ENCODE assay signal across 19 cellular contexts in the genomic region with DNA sequence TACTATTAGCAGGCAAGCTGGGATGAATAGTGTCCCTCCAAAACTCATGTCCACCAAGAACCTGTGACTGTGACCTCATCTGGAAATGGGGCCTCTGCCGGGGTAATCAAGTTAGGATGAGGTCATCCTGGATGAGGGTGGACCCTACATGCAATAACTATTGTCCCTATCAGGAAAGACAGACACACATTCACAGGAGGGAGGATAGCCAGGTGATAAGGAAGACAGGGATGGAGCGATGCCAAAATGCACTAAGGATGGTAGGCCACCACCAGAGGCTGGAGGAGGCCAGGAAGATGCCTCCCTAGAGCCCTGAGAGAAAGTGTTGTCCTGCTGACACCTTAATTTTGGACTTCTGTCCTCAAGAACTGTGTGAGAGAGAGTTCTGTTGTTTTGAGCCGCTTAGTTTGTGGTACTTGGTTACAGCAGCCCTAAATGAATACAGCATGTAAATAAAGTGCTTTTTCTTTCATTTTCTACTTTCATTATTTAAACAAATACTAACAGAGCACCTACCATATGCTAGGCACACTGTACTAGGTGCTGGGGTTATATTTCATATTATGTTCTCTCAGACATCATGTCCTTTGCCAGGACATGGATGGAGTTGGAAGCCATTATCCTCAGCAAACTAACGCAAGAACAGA.
DNase-seq lines count a peak whose midpoint lies in the region; ATAC-seq and TF ChIP-seq lines count a peak whose summit lies in the region.
"Had no signal": no experiment of that assay in that cellular context is flagged by ENCODE, and none has a peak within 500 bp of the region (broad histone marks: within the 10 kb centered on the region; RNA-seq: fewer than 3 reads in every experiment).

No MANE protein-coding gene starts in this region.

- no peak overlapping the region for H3K4me3 ChIP-seq in HCT116 (replicated peaks in 1 of 2; ENCODE audit: low read depth in 1 of 2, low read length in 2 of 2)
- H3K4me3 ChIP-seq: BLaER1 treated with 17β-estradiol and CSF1 and Interleukin-3, amounts not matched to agents 10 nM and 100 nM; right atrium auricular region had no signal

- H4K20me1 ChIP-seq in HCT116 (ENCODE audit: insufficient read depth) = no peaks in the 10 kb centered on the region
- H4K20me1 ChIP-seq: BLaER1 treated with 17β-estradiol and CSF1 and Interleukin-3, amounts not matched to agents 10 nM and 100 nM had no signal

- H3K36me3 Mint-ChIP-seq in memory B cell = peaks cover 20% of the 10 kb centered on the region
- no peaks in the 10 kb centered on the region for H3K36me3 Mint-ChIP-seq in activated naive CD4-positive, alpha-beta T cell treated with anti-CD3 and anti-CD28 coated beads, Interleukin-2, amount 10 ng/mL, durations not matched to agents 7 days and 5 days

- TF ChIP-seq RAD21 in HCT116 (IDR thresholded peaks at IDR 0.05; ENCODE audit: low read depth) = no peak

- RAD21 ChIA-PET in HCT116 (lab: Charles Lee; ENCODE audit: low non-redundant PET in 1 of 2, low total read pairs in 2 of 2, uncharacterized antibody in 2 of 2, unreplicated experiment in 2 of 2) = no interaction called here

- DNase-seq in HCT116 (ENCODE audit: low read depth, low spot score) = no peak
- no peak for DNase-seq in memory B cell (ENCODE audit: low spot score in 2 of 2)
- no peak for DNase-seq in NCI-H510A treated with DMSO at 0.1 percent for 48 hours (lab: John Stamatoyannopoulos, UW)
- DNase-seq in activated naive CD4-positive, alpha-beta T cell treated with anti-CD3 and anti-CD28 coated beads, Interleukin-2, amount 10 ng/mL, durations not matched to agents 7 days and 5 days = no peak
- DNase-seq in stimulated activated CD8-positive, alpha-beta memory T cell treated with anti-CD3 and anti-CD28 coated beads, Interleukin-4, amount 100 ng/mL, for 48 hours = no peak
- DNase-seq: activated CD4-positive, alpha-beta T cell treated with anti-CD3 and anti-CD28 coated beads for 36 hours; activated naive CD4-positive, alpha-beta T cell treated with anti-CD3 and anti-CD28 coated beads, Interleukin-2, amount 50 U/mL, for 16 hours; cortex of kidney; mesenchymal stem cell; NCI-H1048; Right ventricle myocardium superior had no signal

- peak overlapping the region; percentile 1 for H3K27ac Mint-ChIP-seq in memory B cell
- no peak overlapping the region for H3K27ac Mint-ChIP-seq in activated naive CD4-positive, alpha-beta T cell treated with anti-CD3 and anti-CD28 coated beads, Interleukin-2, amount 10 ng/mL, durations not matched to agents 7 days and 5 days
- H3K27ac Mint-ChIP-seq: activated CD4-positive, alpha-beta T cell treated with anti-CD3 and anti-CD28 coated beads for 36 hours; T-helper 1 cell treated with Interleukin-12 subunit alpha and Interleukin-12 subunit beta and Interleukin-4 antibody, amounts not matched to agents 30 μg/mL and 1 μg/mL, for 36 hours had no signal

- no peak overlapping the region for H3K4me3 Mint-ChIP-seq in memory B cell
- H3K4me3 Mint-ChIP-seq in activated naive CD4-positive, alpha-beta T cell treated with anti-CD3 and anti-CD28 coated beads, Interleukin-2, amount 10 ng/mL, durations not matched to agents 7 days and 5 days = no peak overlapping the region
- H3K4me3 Mint-ChIP-seq: activated CD4-positive, alpha-beta T cell treated with anti-CD3 and anti-CD28 coated beads for 36 hours; brain; neural crest cell; T-helper 1 cell treated with Interleukin-12 subunit alpha and Interleukin-12 subunit beta and Interleukin-4 antibody, amounts not matched to agents 30 μg/mL and 1 μg/mL, for 36 hours had no signal

- intact Hi-C loops in HCT116 (cut with micrococcal nuclease) = no loop called here

- peaks cover 9% of the 10 kb centered on the region for H3K4me1 Mint-ChIP-seq in memory B cell
- peaks cover 3% of the 10 kb centered on the region for H3K4me1 Mint-ChIP-seq in activated naive CD4-positive, alpha-beta T cell treated with anti-CD3 and anti-CD28 coated beads, Interleukin-2, amount 10 ng/mL, durations not matched to agents 7 days and 5 days
- H3K4me1 Mint-ChIP-seq: activated CD4-positive, alpha-beta T cell treated with anti-CD3 and anti-CD28 coated beads for 36 hours had no signal

- no peak overlapping the region for H3K27ac ChIP-seq in HCT116 (ENCODE audit: low read depth, low read length)
- H3K27ac ChIP-seq: BLaER1 treated with 17β-estradiol and CSF1 and Interleukin-3, amounts not matched to agents 10 nM and 100 nM; epithelial cell of prostate; right atrium auricular region had no signal

- no peak overlapping the region for H2AFZ ChIP-seq in HCT116 (ENCODE audit: low read depth, low read length, poor library complexity, severe bottlenecking)

- no peak overlapping the region for H3K9ac ChIP-seq in HCT116 (ENCODE audit: low read length)
- H3K9ac ChIP-seq: BLaER1 treated with 17β-estradiol and CSF1 and Interleukin-3, amounts not matched to agents 10 nM and 100 nM had no signal

- no peak overlapping the region for H3K4me2 ChIP-seq in HCT116 (ENCODE audit: low read length)
- H3K4me2 ChIP-seq: BLaER1 treated with 17β-estradiol and CSF1 and Interleukin-3, amounts not matched to agents 10 nM and 100 nM had no signal

- ATAC-seq in GM18867 (IDR thresholded peaks at IDR 0.05; ENCODE audit: unreplicated experiment) (peak; percentile 84), HCT116 (no peak), HG03442 (IDR thresholded peaks at IDR 0.05; ENCODE audit: unreplicated experiment) (peak; percentile 61), memory B cell (ENCODE audit: low read depth) (no peak)
- ATAC-seq: activated CD4-positive, alpha-beta T cell treated with anti-CD3 and anti-CD28 coated beads for 36 hours had no signal

- H3K36me3 ChIP-seq in HCT116 (ENCODE audit: control insufficient read depth in 1 of 2, insufficient read depth in 2 of 2, low read length in 2 of 2) = no peaks in the 10 kb centered on the region
- H3K36me3 ChIP-seq: right atrium auricular region had no signal

- no peak for TF ChIP-seq CTCF in HCT116 (IDR thresholded peaks at IDR 0.05 in 2 of 3, conservative IDR thresholded peaks at IDR 0.05 in 1 of 3; ENCODE audit: borderline replicate concordance in 1 of 3, insufficient read depth in 1 of 3, low read depth in 2 of 3, low read length in 2 of 3)

- H3K27me3 Mint-ChIP-seq in memory B cell = no peaks in the 10 kb centered on the region
- H3K27me3 Mint-ChIP-seq in activated naive CD4-positive, alpha-beta T cell treated with anti-CD3 and anti-CD28 coated beads, Interleukin-2, amount 10 ng/mL, durations not matched to agents 7 days and 5 days = no peaks in the 10 kb centered on the region
- H3K27me3 Mint-ChIP-seq: activated CD4-positive, alpha-beta T cell treated with anti-CD3 and anti-CD28 coated beads for 36 hours; brain had no signal

- no peaks in the 10 kb centered on the region for H3K9me3 ChIP-seq in HCT116 (ENCODE audit: control insufficient read depth in 1 of 2, insufficient read depth in 1 of 2, low read depth in 1 of 2, low read length in 2 of 2)
- H3K9me3 ChIP-seq: BLaER1 treated with 17β-estradiol and CSF1 and Interleukin-3, amounts not matched to agents 10 nM and 100 nM; right atrium auricular region had no signal

- no peaks in the 10 kb centered on the region for H3K9me2 ChIP-seq in HCT116 (ENCODE audit: insufficient read depth)

- H3K79me2 ChIP-seq in HCT116 (ENCODE audit: insufficient read depth, low read length) = no peaks in the 10 kb centered on the region; the same call in 1 of the 2 replicates

- CTCF ChIA-PET in HCT116 (lab: Charles Lee) = no interaction called here
- CTCF ChIA-PET in activated naive CD4-positive, alpha-beta T cell treated with anti-CD3 and anti-CD28 coated beads, Interleukin-2, amount 10 ng/mL, durations not matched to agents 7 days and 5 days (lab: Charles Lee) = no interaction called here

- H3K4me1 ChIP-seq in HCT116 (ENCODE audit: control insufficient read depth in 1 of 2, insufficient read depth in 2 of 2, low read length in 2 of 2) = no peaks in the 10 kb centered on the region
- H3K4me1 ChIP-seq: right atrium auricular region had no signal

- no peaks in the 10 kb centered on the region for H3K27me3 ChIP-seq in HCT116 (ENCODE audit: insufficient read depth, low read length)
- H3K27me3 ChIP-seq: BLaER1 treated with 17β-estradiol and CSF1 and Interleukin-3, amounts not matched to agents 10 nM and 100 nM; right atrium auricular region had no signal

- TSS peak; percentile 17 for BruUV-seq in HCT116 (replicated peaks; lab: Mats Ljungman, UMichigan)

- POLR2A ChIA-PET in HCT116 (lab: Charles Lee) = no interaction called here

- H3K9me3 Mint-ChIP-seq in memory B cell = no peaks in the 10 kb centered on the region
- H3K9me3 Mint-ChIP-seq in activated naive CD4-positive, alpha-beta T cell treated with anti-CD3 and anti-CD28 coated beads, Interleukin-2, amount 10 ng/mL, durations not matched to agents 7 days and 5 days = no peaks in the 10 kb centered on the region
- H3K9me3 Mint-ChIP-seq: neural crest cell; T-helper 1 cell treated with Interleukin-12 subunit alpha and Interleukin-12 subunit beta and Interleukin-4 antibody, amounts not matched to agents 30 μg/mL and 1 μg/mL, for 36 hours had no signal

- no peak for TF ChIP-seq POLR2A in HCT116 (IDR thresholded peaks at IDR 0.05; ENCODE audit: borderline replicate concordance, extremely low read depth, insufficient read depth, insufficient read length)

TF ChIP-seq in HCT116, 20 proteins besides CTCF, POLR2A, EP300 and RAD21:
- TF ChIP-seq YY1 (IDR thresholded peaks at IDR 0.05; ENCODE audit: extremely low read depth, insufficient replicate concordance, low read depth, low read length) = no peak
- TF ChIP-seq CBX3 (IDR thresholded peaks at IDR 0.05; ENCODE audit: low read depth) = no peak
- TF ChIP-seq, protein P1, sequence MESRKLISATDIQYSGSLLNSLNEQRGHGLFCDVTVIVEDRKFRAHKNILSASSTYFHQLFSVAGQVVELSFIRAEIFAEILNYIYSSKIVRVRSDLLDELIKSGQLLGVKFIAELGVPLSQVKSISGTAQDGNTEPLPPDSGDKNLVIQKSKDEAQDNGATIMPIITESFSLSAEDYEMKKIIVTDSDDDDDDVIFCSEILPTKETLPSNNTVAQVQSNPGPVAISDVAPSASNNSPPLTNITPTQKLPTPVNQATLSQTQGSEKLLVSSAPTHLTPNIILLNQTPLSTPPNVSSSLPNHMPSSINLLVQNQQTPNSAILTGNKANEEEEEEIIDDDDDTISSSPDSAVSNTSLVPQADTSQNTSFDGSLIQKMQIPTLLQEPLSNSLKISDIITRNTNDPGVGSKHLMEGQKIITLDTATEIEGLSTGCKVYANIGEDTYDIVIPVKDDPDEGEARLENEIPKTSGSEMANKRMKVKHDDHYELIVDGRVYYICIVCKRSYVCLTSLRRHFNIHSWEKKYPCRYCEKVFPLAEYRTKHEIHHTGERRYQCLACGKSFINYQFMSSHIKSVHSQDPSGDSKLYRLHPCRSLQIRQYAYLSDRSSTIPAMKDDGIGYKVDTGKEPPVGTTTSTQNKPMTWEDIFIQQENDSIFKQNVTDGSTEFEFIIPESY (IDR thresholded peaks at IDR 0.05; ENCODE audit: extremely low read depth, insufficient replicate concordance, low read length) = no peak

Comparison
In these comparisons a context has a peak if more than half of its experiments do, and no peak if none do; other contexts are left out.
1. ATAC-seq: peak in GM18867 (single experiment) and HG03442 (single experiment); none in HCT116 (single experiment) and memory B cell (single experiment).